9 cellular contexts compared by ENCODE assay signal in genomic region chr14:77025744-77026165, GRCh38. TPM values are rescaled to one million over a fixed set of nuclear protein-coding genes. Genes with fewer than 3 reads are reported as not detected.
DNase-seq lines count a peak whose midpoint lies in the region; ATAC-seq, FAIRE-seq and TF ChIP-seq lines count a peak whose summit lies in the region.
"Had no signal": no experiment of that assay in that cellular context is flagged by ENCODE, and none has a peak within 500 bp of the region (broad histone marks: within the 10 kb centered on the region; RNA-seq: fewer than 3 reads in every experiment).

No MANE protein-coding gene starts in this region.

- H3K79me2 ChIP-seq in fibroblast of lung (ENCODE audit: control insufficient read depth, insufficient read depth, low read length) = peaks cover 44% of the 10 kb centered on the region

- H3K4me2 ChIP-seq in fibroblast of lung (ENCODE audit: extremely low read depth, insufficient read depth, low read length) = peak overlapping the region; percentile 92

- peaks cover 38% of the 10 kb centered on the region for H3K4me1 Mint-ChIP-seq in progenitor cell of endocrine pancreas (ENCODE audit: low read depth)

- ATAC-seq in HG02885 (IDR thresholded peaks at IDR 0.05; ENCODE audit: poor library complexity, unreplicated experiment) = no peak

- H2AFZ ChIP-seq in fibroblast of lung (ENCODE audit: low read length) = no peak overlapping the region

- no peaks in the 10 kb centered on the region for H3K27me3 ChIP-seq in Peyer's patch
- H3K27me3 ChIP-seq in fibroblast of lung (ENCODE audit: control insufficient read depth, insufficient read depth, low read length) = no peaks in the 10 kb centered on the region

- peaks cover 3 to 66% (median 23%) of the 10 kb centered on the region in 4 donors for H3K4me1 ChIP-seq in Peyer's patch
- H3K4me1 ChIP-seq in fibroblast of lung (ENCODE audit: control insufficient read depth, extremely low read depth, insufficient read depth, low read length) = peaks cover 12% of the 10 kb centered on the region

- H3K27ac Mint-ChIP-seq in progenitor cell of endocrine pancreas = peak overlapping the region; percentile 90

- peak overlapping the region; percentile 99 for H3K9ac ChIP-seq in fibroblast of lung (ENCODE audit: insufficient read depth, low read length)

- TF ChIP-seq CTCF in Peyer's patch (IDR thresholded peaks at IDR 0.05) (no peak), fibroblast of lung (conservative IDR thresholded peaks at IDR 0.05 in 1 of 2, IDR thresholded peaks at IDR 0.05 in 1 of 2; ENCODE audit: low read depth in 1 of 2, low read length in 2 of 2) (no peak), progenitor cell of endocrine pancreas (IDR thresholded peaks at IDR 0.05; ENCODE audit: unreplicated experiment) (no peak)

- DNase-seq in EH (ENCODE audit: low read depth) = peak; percentile 41
- DNase-seq in Peyer's patch = no peak
- DNase-seq in fibroblast of lung (ENCODE audit: low read depth in 2 of 2) = no peak
- no peak for DNase-seq in progenitor cell of endocrine pancreas (ENCODE audit: low spot score, unreplicated experiment)
- no peak for DNase-seq in germinal center (ENCODE audit: low spot score)
- no peak for DNase-seq in RCC 7860 (ENCODE audit: low spot score)
- DNase-seq in activated gamma-delta T cell (lab: John Stamatoyannopoulos, UW) = no peak

- H3K4me3 ChIP-seq in Peyer's patch (peak overlapping the region; percentile 74 to 94 (median 87)), fibroblast of lung (replicated peaks in 1 of 4; ENCODE audit: control extremely low read depth in 1 of 4, insufficient read depth in 1 of 4, low read depth in 3 of 4, low read length in 4 of 4) (peak overlapping the region; percentile 72 to 99 (median 96))

- peaks cover 0 to 11% (median 0%) of the 10 kb centered on the region in 3 donors for H3K36me3 ChIP-seq in Peyer's patch
- peaks cover 12% of the 10 kb centered on the region for H3K36me3 ChIP-seq in fibroblast of lung (ENCODE audit: control insufficient read depth, insufficient read depth, low read length)

- H3K27me3 Mint-ChIP-seq in progenitor cell of endocrine pancreas = no peaks in the 10 kb centered on the region

- H3K9me3 Mint-ChIP-seq in progenitor cell of endocrine pancreas (ENCODE audit: low read depth) = no peaks in the 10 kb centered on the region

- H3K27ac ChIP-seq in Peyer's patch (peak overlapping the region; percentile 99 to 100 (median 100)), fibroblast of lung (ENCODE audit: insufficient read depth, low read length) (peak overlapping the region; percentile 98)

- FAIRE-seq in RCC 7860 (lab: Jason Lieb, UNC) = no peak
- FAIRE-seq: islet of Langerhans had no signal

- TF ChIP-seq POLR2A in Peyer's patch (IDR thresholded peaks at IDR 0.05) = no peak

- H3K4me3 Mint-ChIP-seq in progenitor cell of endocrine pancreas (ENCODE audit: low read depth) = peak overlapping the region; percentile 80

- peaks cover 3% of the 10 kb centered on the region for H3K36me3 Mint-ChIP-seq in progenitor cell of endocrine pancreas (ENCODE audit: insufficient read depth)

- H3K9me3 ChIP-seq in Peyer's patch = no peaks in the 10 kb centered on the region
- H3K9me3 ChIP-seq in fibroblast of lung (ENCODE audit: control insufficient read depth, insufficient read depth, low read depth, low read length) = no peaks in the 10 kb centered on the region

- H4K20me1 ChIP-seq in fibroblast of lung (ENCODE audit: control insufficient read depth, extremely low read depth, insufficient read depth, low read length) = no peaks in the 10 kb centered on the region

RNA-seq across cellular contexts. Expression of gene IRF2BPL, which starts 2.8 kb away (rescaled TPM):
- 10 to 100 TPM; 10.3 to 20.6 (median 16.4) TPM for total RNA-seq in Peyer's patch
- 36.0 and 45.9 TPM in 2 replicates for total RNA-seq in fibroblast of lung
- polyA plus RNA-seq in fibroblast of lung = 9.8 and 13.1 TPM in 2 replicates
- 23.8 and 31.3 TPM in 2 replicates for polyA plus RNA-seq in fibroblast of lung (2012)
- 10.8 and 15.9 TPM in 2 replicates for polyA minus RNA-seq in fibroblast of lung (ENCODE audit: low replicate concordance)
- total RNA-seq in progenitor cell of endocrine pancreas = 51.1 and 56.2 TPM in 2 replicates
